26 cellular contexts compared by ENCODE assay signal in the genomic region with DNA sequence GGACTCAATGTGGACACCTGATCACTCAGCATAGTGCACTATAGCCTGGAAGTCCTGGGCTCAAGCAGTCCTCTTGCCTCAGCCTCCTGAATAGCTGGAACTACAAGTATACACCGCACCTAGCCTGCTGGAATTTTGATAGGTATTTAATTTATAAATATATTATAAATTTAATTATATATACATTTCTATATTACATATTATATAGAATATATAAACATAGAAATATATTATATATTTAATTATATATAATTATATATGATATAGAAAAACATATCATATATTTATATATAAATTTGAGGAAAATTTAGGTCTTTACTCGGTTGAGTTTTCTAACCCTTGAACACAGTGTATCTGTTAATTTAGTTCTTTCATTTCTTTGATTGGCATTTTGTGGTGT. TPM values are rescaled to one million over a fixed set of nuclear protein-coding genes. Genes with fewer than 3 reads are reported as not detected.
A peak's percentile ranks its signal among the peaks of the same experiment; 100 is the strongest.
DNase-seq lines count a peak whose midpoint lies in the region; ATAC-seq, FAIRE-seq and TF ChIP-seq lines count a peak whose summit lies in the region.
"Had no signal": no experiment of that assay in that cellular context is flagged by ENCODE, and none has a peak within 500 bp of the region (broad histone marks: within the 10 kb centered on the region; RNA-seq: fewer than 3 reads in every experiment).

No MANE protein-coding gene starts in this region.

- CTCF ChIA-PET in WTC11 (lab: Charles Lee), result no interaction called here
- CTCF ChIA-PET in OCI-LY7 (lab: Charles Lee; ENCODE audit: unreplicated experiment), result no interaction called here

- POLR2A ChIA-PET in WTC11 (lab: Charles Lee), result no interaction called here
- POLR2A ChIA-PET in OCI-LY7 (lab: Charles Lee), result interaction anchor here (0.6 to 1.0 kb wide), 4 partner anchors 12 to 251 kb away, joined by 3 read pairs; no protein-coding TSS in a partner anchor

- H3K4me3 ChIP-seq in pancreas, result no peak overlapping the region
- no peak overlapping the region for H3K4me3 ChIP-seq in OCI-LY7 (ENCODE audit: low read depth, low read length, poor library complexity, severe bottlenecking)
- H3K4me3 ChIP-seq: BLaER1 had no signal

- H3K9me3 ChIP-seq in pancreas, result no peaks in the 10 kb centered on the region
- H3K9me3 ChIP-seq in OCI-LY7 (ENCODE audit: low read length), result no peaks in the 10 kb centered on the region
- H3K9me3 ChIP-seq: BE2C had no signal

- H3K27ac ChIP-seq in pancreas (no peak overlapping the region), OCI-LY7 (ENCODE audit: low read depth, low read length, poor library complexity, severe bottlenecking) (no peak overlapping the region)
- H3K27ac ChIP-seq: BLaER1 had no signal

- H3K27ac Mint-ChIP-seq in WTC11 (no peak overlapping the region), chondrocyte (ENCODE audit: unreplicated experiment) (no peak overlapping the region)
- H3K27ac Mint-ChIP-seq: CD14-positive monocyte; CD4-positive, alpha-beta memory T cell; CD4-positive, CD25-positive, alpha-beta regulatory T cell; CD8-positive, alpha-beta memory T cell had no signal

- H3K36me3 ChIP-seq in pancreas (no peaks in the 10 kb centered on the region), OCI-LY7 (ENCODE audit: insufficient read depth, low read length) (no peaks in the 10 kb centered on the region)
- H3K36me3 ChIP-seq: BE2C, BLaER1 had no signal

- intact Hi-C loops in pancreas (cut with DNase I), result no loop called here
- intact Hi-C loops in OCI-LY7 (cut with micrococcal nuclease; ENCODE audit: unreplicated experiment), result no loop called here

- WGBS in pancreas, 2 donors, result 91 to 93% methylated on average over 2 of the region's 2 CpGs

- no peaks in the 10 kb centered on the region for H3K9me2 ChIP-seq in OCI-LY7 (ENCODE audit: insufficient read depth, low read length)

- no peaks in the 10 kb centered on the region for H3K27me3 ChIP-seq in pancreas
- H3K27me3 ChIP-seq: BE2C, BLaER1 had no signal

- H3K79me2 ChIP-seq in OCI-LY7 (ENCODE audit: insufficient read depth, low read depth, low read length), result no peaks in the 10 kb centered on the region

- H3K4me3 Mint-ChIP-seq in WTC11, result no peak overlapping the region
- no peak overlapping the region for H3K4me3 Mint-ChIP-seq in chondrocyte (ENCODE audit: unreplicated experiment)
- H3K4me3 Mint-ChIP-seq: CD14-positive monocyte; CD4-positive, CD25-positive, alpha-beta regulatory T cell; CD8-positive, alpha-beta memory T cell had no signal

- H3K9me3 Mint-ChIP-seq in WTC11 (no peaks in the 10 kb centered on the region), chondrocyte (ENCODE audit: low read depth) (no peaks in the 10 kb centered on the region)
- H3K9me3 Mint-ChIP-seq: CD4-positive, alpha-beta memory T cell; CD4-positive, CD25-positive, alpha-beta regulatory T cell; CD8-positive, alpha-beta memory T cell had no signal

- ATAC-seq in WTC11 (no peak), pancreas (no peak)

- TF ChIP-seq CTCF in WTC11 (IDR thresholded peaks at IDR 0.05) (no peak), pancreas (IDR thresholded peaks at IDR 0.05) (no peak), chondrocyte (IDR thresholded peaks at IDR 0.05) (no peak), OCI-LY7 (conservative IDR thresholded peaks at IDR 0.05; ENCODE audit: low read length) (no peak)

- FAIRE-seq in G401.6 (lab: Jason Lieb, UNC) (peak; percentile 81), frontal cortex (lab: Jason Lieb, UNC) (peak; percentile 59), pancreas (lab: Jason Lieb, UNC) (peak; percentile 47)
- FAIRE-seq: GM12891, GM19239 had no signal

- BruUV-seq in OCI-LY7 (replicated peaks; lab: Mats Ljungman, UMichigan), result no TSS peak

- H3K4me2 ChIP-seq in OCI-LY7 (ENCODE audit: low read length), result no peak overlapping the region
- H3K4me2 ChIP-seq: BLaER1 had no signal

- H3K36me3 Mint-ChIP-seq in WTC11 (no peaks in the 10 kb centered on the region), chondrocyte (ENCODE audit: low read depth) (no peaks in the 10 kb centered on the region)
- H3K36me3 Mint-ChIP-seq: CD14-positive monocyte; CD4-positive, alpha-beta memory T cell; CD4-positive, CD25-positive, alpha-beta regulatory T cell had no signal

- H3K27me3 Mint-ChIP-seq in WTC11 (ENCODE audit: low read depth) (no peaks in the 10 kb centered on the region), chondrocyte (ENCODE audit: low read depth) (no peaks in the 10 kb centered on the region)

- H3K4me1 ChIP-seq in pancreas (no peaks in the 10 kb centered on the region), OCI-LY7 (ENCODE audit: insufficient read depth, low read length, poor library complexity, severe bottlenecking) (no peaks in the 10 kb centered on the region)
- H3K4me1 ChIP-seq: BE2C, BLaER1 had no signal

- H3K4me1 Mint-ChIP-seq in WTC11 (peaks cover 13% of the 10 kb centered on the region), chondrocyte (ENCODE audit: low read depth) (peaks cover 2% of the 10 kb centered on the region)
- H3K4me1 Mint-ChIP-seq: CD4-positive, alpha-beta memory T cell; CD4-positive, CD25-positive, alpha-beta regulatory T cell; CD8-positive, alpha-beta memory T cell had no signal

- DNase-seq in WTC11 (ENCODE audit: low spot score), result no peak
- DNase-seq in frontal cortex (ENCODE audit: low spot score in 2 of 2), result no peak
- no peak for DNase-seq in pancreas
- no peak for DNase-seq in 8988T
- DNase-seq in foreskin melanocyte, result no peak
- DNase-seq in chondrocyte (ENCODE audit: low spot score), result no peak
- no peak for DNase-seq in OCI-LY7 (ENCODE audit: low spot score)
- DNase-seq: ACHN; BE2C; C1 segment of cervical spinal cord; CD4-positive, alpha-beta memory T cell; CD4-positive, CD25-positive, alpha-beta regulatory T cell; CD8-positive, alpha-beta memory T cell; COR-L47; DMS 273 treated with DMSO at 0.1 percent for 48 hours; DMS153; DMS53; DMS79; DND-41; EL; GF-D8 had no signal

- no peaks in the 10 kb centered on the region for H4K20me1 ChIP-seq in OCI-LY7 (ENCODE audit: insufficient read depth, low read length)
- H4K20me1 ChIP-seq: BLaER1 had no signal

- no peak overlapping the region for H2AFZ ChIP-seq in OCI-LY7 (ENCODE audit: low read length)

TF ChIP-seq in WTC11, 78 proteins besides CTCF, POLR2A, EP300 and RAD21:
- TF ChIP-seq CREM (CRISPR knock-in tag; IDR thresholded peaks at IDR 0.05), result no peak
- peak; percentile 91; the same call in 1 of the 2 replicates for TF ChIP-seq HMGA2 (CRISPR knock-in tag; IDR thresholded peaks at IDR 0.05)

RNA-seq across cellular contexts. Expression of a gene that starts 15.2 kb away (rescaled TPM):
- 302 to 321 TPM (median 311 TPM) in 3 replicates for total RNA-seq in WTC11 (2021)
- 183 TPM for total RNA-seq in frontal cortex
- 10 to 100 TPM in 4 of 6 donors, 1 to 10 TPM in 2; 9.0 to 15.5 (median 11.2) TPM for total RNA-seq in pancreas
- 10 to 100 TPM in 1 of 2 donors, 1 to 10 TPM in 1; 10.0 to 18.9 TPM for polyA plus RNA-seq in pancreas
- total RNA-seq in chondrocyte, result 40.3 to 54.0 TPM (median 44.6 TPM) in 3 replicates
- 132 and 146 TPM in 2 replicates for total RNA-seq in OCI-LY7 (2014; rRNA removed; shearing (Covaris generic))
- 151 and 196 TPM in 2 replicates for total RNA-seq in OCI-LY7 (2022)

RNA-seq across cellular contexts. Expression of a gene that starts 26.9 kb away (rescaled TPM):
- total RNA-seq in WTC11 (2021), result 2.8 to 4.1 TPM (median 2.9 TPM) in 3 replicates
- 28.9 TPM for total RNA-seq in frontal cortex
- total RNA-seq in pancreas, result 1 to 10 TPM; 1.7 to 3.7 (median 2.7) TPM
- polyA plus RNA-seq in pancreas, result 1 to 10 TPM; 1.5 to 2.9 TPM
- total RNA-seq in chondrocyte, result 2.6 to 6.3 TPM (median 3.2 TPM) in 3 replicates
- total RNA-seq in OCI-LY7 (2014; rRNA removed; shearing (Covaris generic)), result 10.4 and 11.6 TPM in 2 replicates
- total RNA-seq in OCI-LY7 (2022), result 18.2 and 26.2 TPM in 2 replicates
